Comparison of ENCODE assay signal across 24 cellular contexts in genomic region chr3:46467562-46467961, GRCh38. TPM values are rescaled to one million over a fixed set of nuclear protein-coding genes. Genes with fewer than 3 reads are reported as not detected.
DNase-seq lines count a peak whose midpoint lies in the region; ATAC-seq and TF ChIP-seq lines count a peak whose summit lies in the region.
"Had no signal": no experiment of that assay in that cellular context is flagged by ENCODE, and none has a peak within 500 bp of the region (broad histone marks: within the 10 kb centered on the region; RNA-seq: fewer than 3 reads in every experiment).

No MANE protein-coding gene starts in this region.

- ATAC-seq in HG02623 (IDR thresholded peaks at IDR 0.05; ENCODE audit: unreplicated experiment) (no peak), HG03108 (IDR thresholded peaks at IDR 0.05; ENCODE audit: unreplicated experiment) (no peak)
- ATAC-seq: CD8-positive, alpha-beta T cell; GM12878; HCT116 had no signal

- H3K27me3 ChIP-seq in vagina, result no peaks in the 10 kb centered on the region

- H3K27ac ChIP-seq in vagina, result no peak overlapping the region
- H3K27ac ChIP-seq: 22Rv1, BLaER1, C4-2B had no signal

- peak; percentile 17 for DNase-seq in activated CD8-positive, alpha-beta memory T cell treated with anti-CD3 and anti-CD28 coated beads for 24 hours
- DNase-seq in activated CD8-positive, alpha-beta memory T cell treated with anti-CD3 and anti-CD28 coated beads, Interleukin-2, amount 50 U/mL, for 4 hours, result no peak
- DNase-seq in islet precursor cell (peak; percentile 23), mesenteric fat pad (ENCODE audit: low spot score) (peak; percentile 3), vagina (ENCODE audit: extremely low spot score in 2 of 2) (peak; percentile 37 to 43), NCI-H82 treated with DMSO at 0.1 percent for 48 hours (lab: John Stamatoyannopoulos, UW; ENCODE audit: unreplicated experiment) (no peak)
- DNase-seq: Caco-2; CD4-positive, CD25-positive, alpha-beta regulatory T cell; DMS153; DMS79; EL; GDM1; H7; HFFc6 had no signal

- TF ChIP-seq POLR2A in vagina (IDR thresholded peaks at IDR 0.05), result no peak

- intact Hi-C loops in vagina (cut with DNase I), result no loop called here

- no peaks in the 10 kb centered on the region for H3K4me1 ChIP-seq in vagina
- H3K4me1 ChIP-seq: Caco-2 had no signal

- H3K4me3 ChIP-seq in vagina, result no peak overlapping the region
- H3K4me3 ChIP-seq: BLaER1, GM12878 had no signal

- no peak for TF ChIP-seq CTCF in vagina (IDR thresholded peaks at IDR 0.05)

- H3K9me3 ChIP-seq in vagina, result no peaks in the 10 kb centered on the region
- H3K9me3 ChIP-seq: BLaER1, Caco-2 had no signal

- H3K36me3 ChIP-seq in vagina, result no peaks in the 10 kb centered on the region
- H3K36me3 ChIP-seq: BLaER1 had no signal

RNA-seq across cellular contexts. Expression of gene LTF, which starts 2.9 kb away (rescaled TPM):
- total RNA-seq in mesenteric fat pad, result 4.3 TPM
- total RNA-seq in vagina, result not detected
- total RNA-seq: Caco-2; CD4-positive, CD25-positive, alpha-beta regulatory T cell; CD8-positive, alpha-beta T cell; H7 had no signal

RNA-seq across cellular contexts. Expression of gene RTP3, which starts 30.2 kb away (rescaled TPM):
- total RNA-seq in mesenteric fat pad (not detected), vagina (not detected)
- total RNA-seq: B cell; Caco-2; CD4-positive, CD25-positive, alpha-beta regulatory T cell; CD8-positive, alpha-beta T cell; GM12878; H1; HFFc6 had no signal

Comparison
In these comparisons a context has a peak if more than half of its experiments do, and no peak if none do; other contexts are left out.
1. DNase-seq: peak in activated CD8-positive, alpha-beta memory T cell treated with anti-CD3 and anti-CD28 coated beads for 24 hours (single experiment), islet precursor cell (single experiment), mesenteric fat pad (single experiment) and vagina (2 of 2); none in activated CD8-positive, alpha-beta memory T cell treated with anti-CD3 and anti-CD28 coated beads, Interleukin-2, amount 50 U/mL, for 4 hours (single experiment) and NCI-H82 treated with DMSO at 0.1 percent for 48 hours (single experiment).